In the genomic region with DNA sequence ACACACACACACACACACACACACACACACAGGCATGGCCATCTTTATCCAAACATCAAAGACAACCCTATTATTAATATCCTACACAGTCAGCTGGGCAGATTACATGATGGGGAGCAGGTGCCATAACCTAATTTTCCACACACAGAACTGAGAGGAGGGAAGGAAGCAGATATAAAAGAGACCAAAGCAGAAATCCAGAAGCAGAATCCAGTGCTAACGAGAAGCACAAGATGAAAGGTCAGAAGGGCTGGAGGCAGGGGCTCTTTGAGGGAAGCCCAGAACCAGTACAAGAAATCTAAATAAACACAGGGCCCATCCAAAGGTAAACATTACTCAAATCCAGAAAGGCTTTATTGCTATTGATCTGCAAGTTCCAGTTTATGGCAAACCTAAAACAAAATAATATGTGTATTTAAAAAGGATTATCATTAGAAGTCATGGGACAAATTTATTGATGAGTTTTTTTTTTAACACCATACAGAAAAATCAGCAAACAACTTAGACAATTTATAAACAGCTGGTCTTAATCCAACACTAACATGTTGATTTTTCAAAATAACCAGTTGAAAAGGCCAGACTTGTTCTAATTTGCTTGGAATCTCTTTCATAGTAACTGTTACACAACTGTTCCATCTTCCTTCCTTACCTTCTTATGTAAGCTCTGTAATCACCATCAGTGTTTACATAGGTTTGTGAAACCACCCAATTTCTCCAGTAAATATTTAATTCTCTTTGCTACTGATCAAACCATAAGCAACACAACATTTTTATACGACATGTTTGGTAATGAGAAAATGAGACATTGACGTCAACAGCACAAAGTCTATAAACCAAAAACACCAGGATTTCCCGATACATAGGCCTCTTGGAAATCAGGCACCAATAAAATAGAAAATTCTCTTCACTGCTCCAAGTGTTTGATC, we compare ENCODE assay signal across 16 cellular contexts. TPM values are rescaled to one million over a fixed set of nuclear protein-coding genes. Genes with fewer than 3 reads are reported as not detected.
DNase-seq lines count a peak whose midpoint lies in the region; ATAC-seq and TF ChIP-seq lines count a peak whose summit lies in the region.
"Had no signal": no experiment of that assay in that cellular context is flagged by ENCODE, and none has a peak within 500 bp of the region (broad histone marks: within the 10 kb centered on the region; RNA-seq: fewer than 3 reads in every experiment).

No MANE protein-coding gene starts in this region.

- no peak for TF ChIP-seq CTCF in HEK293 (tag by site-specific recombination; IDR thresholded peaks at IDR 0.05)
- TF ChIP-seq CTCF in spleen (IDR thresholded peaks at IDR 0.05 in 8 of 11, conservative IDR thresholded peaks at IDR 0.05 in 3 of 11) = no peak

- H3K9me3 ChIP-seq in HEK293 (ENCODE audit: control insufficient read depth, insufficient read depth, low read depth, low read length) (no peaks in the 10 kb centered on the region), T-helper 17 cell (ENCODE audit: control insufficient read depth, low read length, poor library complexity, severe bottlenecking) (no peaks in the 10 kb centered on the region), spleen (no peaks in the 10 kb centered on the region)
- H3K9me3 ChIP-seq: BE2C, MG63, tibial artery had no signal

- H3K27ac ChIP-seq in HEK293 (ENCODE audit: extremely low read depth, low read depth, low read length) (no peak overlapping the region), spleen (peak overlapping the region; percentile 6 to 56 (median 38))
- H3K27ac ChIP-seq: tibial artery had no signal

- no peaks in the 10 kb centered on the region for H3K27me3 Mint-ChIP-seq in T-helper 17 cell
- H3K27me3 Mint-ChIP-seq: activated T-cell treated with anti-CD3 and anti-CD28 coated beads, Interleukin-2, amount 50 U/mL, for 24 hours; dendritic cell treated with granulocyte-macrophage colony-stimulating factor and Interleukin-4, amounts not matched to agents 40 ng/mL and 50 ng/mL, for 4 days had no signal

- H3K4me1 ChIP-seq in HEK293 (ENCODE audit: control insufficient read depth, insufficient read depth, low read length) (no peaks in the 10 kb centered on the region), spleen (peaks cover 8 to 29% (median 11%) of the 10 kb centered on the region in 6 donors)
- H3K4me1 ChIP-seq: BE2C, tibial artery had no signal

- H3K4me3 Mint-ChIP-seq in T-helper 17 cell = no peak overlapping the region
- H3K4me3 Mint-ChIP-seq: activated T-cell treated with anti-CD3 and anti-CD28 coated beads, Interleukin-2, amount 50 U/mL, for 24 hours; dendritic cell treated with granulocyte-macrophage colony-stimulating factor and Interleukin-4, amounts not matched to agents 40 ng/mL and 50 ng/mL, for 4 days; mesothelial cell of epicardium had no signal

- no peak for DNase-seq in T-helper 17 cell
- DNase-seq in fibroblast of peridontal ligament (ENCODE audit: extremely low read depth) = peak; percentile 45
- DNase-seq in spleen = no peak
- DNase-seq: activated T-cell treated with anti-CD3 and anti-CD28 coated beads, Interleukin-2, amount 50 U/mL, for 24 hours; amygdala; BE2C; MG63; PC-3; tibial artery had no signal

- peak overlapping the region; percentile 39 for H3K27ac Mint-ChIP-seq in T-helper 17 cell
- H3K27ac Mint-ChIP-seq: activated T-cell treated with anti-CD3 and anti-CD28 coated beads, Interleukin-2, amount 50 U/mL, for 24 hours; dendritic cell treated with granulocyte-macrophage colony-stimulating factor and Interleukin-4, amounts not matched to agents 40 ng/mL and 50 ng/mL, for 4 days; mesothelial cell of epicardium had no signal

- no peaks in the 10 kb centered on the region for H3K27me3 ChIP-seq in spleen (replicated peaks in 1 of 7)
- H3K27me3 ChIP-seq: BE2C, MG63, tibial artery had no signal

- no peak for TF ChIP-seq POLR2A in spleen (IDR thresholded peaks at IDR 0.05)

- POLR2A ChIA-PET in HEK293 (lab: Yijun Ruan, JAX) = no interaction called here

- peaks cover 6% of the 10 kb centered on the region for H3K36me3 Mint-ChIP-seq in T-helper 17 cell (ENCODE audit: low read depth)

- H3K4me1 Mint-ChIP-seq in T-helper 17 cell = peaks cover 8% of the 10 kb centered on the region

- H3K36me3 ChIP-seq in HEK293 (ENCODE audit: control insufficient read depth in 2 of 2, insufficient read depth in 1 of 2, low read length in 2 of 2) (peaks cover 0 to 4% of the 10 kb centered on the region in 2 experiments; a peak in 2 of 3 replicates), spleen (peaks cover 0 to 44% (median 28%) of the 10 kb centered on the region in 6 donors)
- H3K36me3 ChIP-seq: BE2C had no signal

- ATAC-seq in T-helper 17 cell (no peak), HG02938 (IDR thresholded peaks at IDR 0.05; ENCODE audit: unreplicated experiment) (no peak), HG02840 (IDR thresholded peaks at IDR 0.05; ENCODE audit: low FRiP score, unreplicated experiment) (no peak), HG03571 (IDR thresholded peaks at IDR 0.05; ENCODE audit: unreplicated experiment) (no peak), GM18511 (IDR thresholded peaks at IDR 0.05; ENCODE audit: unreplicated experiment) (no peak)
- ATAC-seq: PC-3 had no signal

- 60 to 87% (median 78%) methylated on average over 4 of the region's 4 CpGs for WGBS in spleen, 5 donors

- intact Hi-C loops in spleen (cut with DNase I; ENCODE audit: low total_unique reads) = no loop called here

- H3K4me3 ChIP-seq in HEK293 (ENCODE audit: low read depth, low read length) = no peak overlapping the region
- no peak overlapping the region for H3K4me3 ChIP-seq in spleen
- H3K4me3 ChIP-seq: MG63, tibial artery had no signal

- CTCF ChIA-PET in HEK293 (lab: Yijun Ruan, JAX) = interaction anchor here (1.1 to 1.8 kb wide), 2 partner anchors 133 to 226 kb away, joined by 3 to 9 read pairs; no protein-coding TSS in a partner anchor

TF ChIP-seq in HEK293, 187 proteins besides CTCF, POLR2A, EP300 and RAD21:
- TF ChIP-seq, protein P1, sequence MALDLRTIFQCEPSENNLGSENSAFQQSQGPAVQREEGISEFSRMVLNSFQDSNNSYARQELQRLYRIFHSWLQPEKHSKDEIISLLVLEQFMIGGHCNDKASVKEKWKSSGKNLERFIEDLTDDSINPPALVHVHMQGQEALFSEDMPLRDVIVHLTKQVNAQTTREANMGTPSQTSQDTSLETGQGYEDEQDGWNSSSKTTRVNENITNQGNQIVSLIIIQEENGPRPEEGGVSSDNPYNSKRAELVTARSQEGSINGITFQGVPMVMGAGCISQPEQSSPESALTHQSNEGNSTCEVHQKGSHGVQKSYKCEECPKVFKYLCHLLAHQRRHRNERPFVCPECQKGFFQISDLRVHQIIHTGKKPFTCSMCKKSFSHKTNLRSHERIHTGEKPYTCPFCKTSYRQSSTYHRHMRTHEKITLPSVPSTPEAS (tag by site-specific recombination; IDR thresholded peaks at IDR 0.05) = peak; percentile 46; the same call in 1 of the 2 replicates
- TF ChIP-seq ZBTB20 (tag by site-specific recombination; IDR thresholded peaks at IDR 0.05) (0 out of 2 replicates have a peak, but pooled peaks have one; percentile 25), ZNF174 (tag by site-specific recombination; IDR thresholded peaks at IDR 0.05) (no peak), SP7 (tag by site-specific recombination; IDR thresholded peaks at IDR 0.05) (peak; percentile 51; the same call in 1 of the 2 replicates), ZNF555 (tag by site-specific recombination; conservative IDR thresholded peaks at IDR 0.05) (no peak)
TF ChIP-seq in HEK293: peak in this region for 3.

RNA-seq across cellular contexts. Expression of a gene that starts 34.2 kb away (rescaled TPM):
- total RNA-seq in T-helper 17 cell (10 to 100 TPM; 18.0 to 24.4 TPM), spleen (10 to 100 TPM; 35.7 to 72.0 (median 50.0) TPM)
- polyA plus RNA-seq in spleen = 10 to 100 TPM in 2 of 3 donors, 1 to 10 TPM in 1; 5.1 to 10.4 (median 10.4) TPM
